In the genomic region with DNA sequence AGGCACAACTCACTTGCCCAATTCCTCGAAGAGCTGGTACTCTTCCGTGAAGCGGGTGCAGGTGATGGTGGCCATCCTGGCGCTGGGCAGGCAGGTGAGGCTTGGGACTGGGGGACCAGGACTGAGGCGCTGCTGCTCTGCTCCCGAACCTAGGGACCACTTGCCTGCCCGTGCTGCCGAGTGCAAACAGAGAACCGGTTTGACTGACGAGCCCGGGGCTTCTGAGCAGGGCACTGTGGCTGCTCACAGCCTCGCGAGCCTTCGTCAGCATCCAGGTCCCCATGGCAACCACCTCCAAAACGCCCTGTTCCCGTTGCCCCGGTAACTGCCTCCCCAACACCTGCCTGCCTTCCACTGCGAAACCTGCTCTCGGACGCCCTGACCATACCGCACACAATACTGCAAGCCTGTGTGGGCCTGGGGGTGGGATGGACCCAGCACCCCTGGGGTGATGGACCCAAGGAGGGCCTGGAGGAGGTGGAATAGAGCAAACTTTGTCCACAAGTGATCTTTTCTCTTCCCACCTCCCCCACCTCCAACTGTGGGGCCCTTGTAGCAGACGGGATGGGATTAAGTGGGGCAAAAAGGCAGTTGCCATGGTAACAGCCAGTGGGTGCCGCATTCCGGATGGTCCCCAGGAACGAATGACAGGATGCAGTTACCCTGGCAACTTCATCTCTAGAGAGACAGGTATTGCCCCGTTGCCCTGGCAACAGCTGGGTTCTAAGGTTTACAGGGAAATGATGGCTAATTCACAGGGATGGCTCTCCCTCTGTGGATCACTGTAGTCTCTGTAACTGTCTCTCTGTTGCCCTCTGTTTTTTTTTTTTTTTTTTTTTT, we compare ENCODE assay signal across 1 cellular context.
TF ChIP-seq lines count a peak whose summit lies in the region.

Gene CAMK2A, minus strand, starts transcription at position 223 of the 840 bp plus-strand sequence. Its CDS starts 148 bp downstream, at position 75.

TF ChIP-seq in K562, 482 proteins besides CTCF, POLR2A, EP300 and RAD21 (continued from another document):
- TF ChIP-seq, protein P1, sequence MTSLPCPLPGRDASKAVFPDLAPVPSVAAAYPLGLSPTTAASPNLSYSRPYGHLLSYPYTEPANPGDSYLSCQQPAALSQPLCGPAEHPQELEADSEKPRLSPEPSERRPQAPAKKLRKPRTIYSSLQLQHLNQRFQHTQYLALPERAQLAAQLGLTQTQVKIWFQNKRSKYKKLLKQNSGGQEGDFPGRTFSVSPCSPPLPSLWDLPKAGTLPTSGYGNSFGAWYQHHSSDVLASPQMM (CRISPR knock-in tag; IDR thresholded peaks at IDR 0.05): no peak
- TF ChIP-seq, protein P2, sequence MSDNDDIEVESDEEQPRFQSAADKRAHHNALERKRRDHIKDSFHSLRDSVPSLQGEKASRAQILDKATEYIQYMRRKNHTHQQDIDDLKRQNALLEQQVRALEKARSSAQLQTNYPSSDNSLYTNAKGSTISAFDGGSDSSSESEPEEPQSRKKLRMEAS (CRISPR knock-in tag; IDR thresholded peaks at IDR 0.05): 0 out of 2 replicates have a peak, but pooled peaks have one; percentile 41
- TF ChIP-seq RCOR1 (IDR thresholded peaks at IDR 0.05; ENCODE audit: borderline replicate concordance in 1 of 2, low read depth in 2 of 2, low read length in 2 of 2): peak in 1 of 2 experiments; percentile 50; a peak in 2 of 4 replicates
TF ChIP-seq in K562: peak in this region for 7.
